8 cellular contexts compared by ENCODE assay signal in the genomic region with DNA sequence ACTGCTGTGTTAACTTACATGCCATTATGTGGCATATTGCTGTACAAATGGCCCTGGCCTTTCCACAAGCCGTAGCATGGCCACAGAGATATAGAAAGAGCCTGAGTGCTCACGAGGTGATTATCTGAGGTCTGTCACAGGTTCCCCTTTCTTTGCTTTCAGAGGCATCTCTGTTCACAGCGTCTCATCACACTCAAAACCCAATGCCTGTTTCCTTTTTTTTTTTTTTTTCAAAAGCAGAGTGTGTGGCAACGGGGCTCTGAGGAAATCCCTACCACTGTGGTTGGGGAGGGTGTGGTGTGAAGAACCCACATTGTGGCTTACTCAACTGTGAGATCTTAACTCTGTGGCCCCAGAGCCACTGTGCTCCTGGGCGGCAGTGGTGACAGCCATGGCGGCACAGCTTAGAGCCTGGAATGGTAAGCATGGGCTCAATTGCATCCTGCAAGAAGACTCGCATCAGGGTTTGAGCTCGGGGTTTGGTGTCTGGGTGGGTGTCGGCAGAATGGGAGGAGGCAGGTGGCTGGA. TPM values are rescaled to one million over a fixed set of nuclear protein-coding genes. Genes with fewer than 3 reads are reported as not detected.
DNase-seq lines count a peak whose midpoint lies in the region; ATAC-seq and TF ChIP-seq lines count a peak whose summit lies in the region.

No MANE protein-coding gene starts in this region.

- H3K36me3 Mint-ChIP-seq in activated naive CD4-positive, alpha-beta T cell treated with anti-CD3 and anti-CD28 coated beads for 36 hours (ENCODE audit: low read depth) = no peaks in the 10 kb centered on the region

- H3K27ac Mint-ChIP-seq in activated naive CD4-positive, alpha-beta T cell treated with anti-CD3 and anti-CD28 coated beads for 36 hours = no peak overlapping the region

- intact Hi-C loops in activated naive CD4-positive, alpha-beta T cell treated with anti-CD3 and anti-CD28 coated beads for 36 hours (cut with micrococcal nuclease) = loop anchor here (1.0 to 2.0 kb wide), 3 partner anchors 20 to 82 kb away; no protein-coding TSS in a partner anchor
- intact Hi-C loops in ovary (cut with DNase I) = no loop called here

- CTCF ChIA-PET in activated naive CD4-positive, alpha-beta T cell treated with anti-CD3 and anti-CD28 coated beads for 36 hours (lab: Charles Lee) = no interaction called here

- no peak for TF ChIP-seq EP300 in ovary (IDR thresholded peaks at IDR 0.05)

- peak; percentile 85 for DNase-seq in SKM-1 treated with dmso at 0.1 percent for 144 hours (lab: John Stamatoyannopoulos, UW; ENCODE audit: unreplicated experiment)
- peak; percentile 77 for DNase-seq in activated naive CD4-positive, alpha-beta T cell treated with anti-CD3 and anti-CD28 coated beads for 36 hours
- peak in 3 of 4 experiments; percentile 10 to 31 (median 19) for DNase-seq in stimulated activated CD4-positive, alpha-beta T cell treated with anti-CD3 and anti-CD28 coated beads, Interleukin-1b, Interleukin-23, amount 100 ng/mL, for 24 hours (ENCODE audit: low read depth in 4 of 4, low spot score in 1 of 4)
- DNase-seq in ovary = no peak
- DNase-seq in NCI-H82 treated with DMSO at 0.1 percent for 48 hours (lab: John Stamatoyannopoulos, UW; ENCODE audit: unreplicated experiment) = no peak
- DNase-seq in SHP77 (lab: John Stamatoyannopoulos, UW) = no peak

- no peak for TF ChIP-seq POLR2A in ovary (IDR thresholded peaks at IDR 0.05)

- peaks cover 31% of the 10 kb centered on the region for H3K4me1 Mint-ChIP-seq in activated naive CD4-positive, alpha-beta T cell treated with anti-CD3 and anti-CD28 coated beads for 36 hours (ENCODE audit: low read depth)

- H3K27me3 Mint-ChIP-seq in activated naive CD4-positive, alpha-beta T cell treated with anti-CD3 and anti-CD28 coated beads for 36 hours (ENCODE audit: low read depth) = peaks cover 17% of the 10 kb centered on the region

- no peaks in the 10 kb centered on the region for H3K9me3 Mint-ChIP-seq in activated naive CD4-positive, alpha-beta T cell treated with anti-CD3 and anti-CD28 coated beads for 36 hours

- H3K4me1 ChIP-seq in ovary (ENCODE audit: insufficient read depth) = no peaks in the 10 kb centered on the region

- ATAC-seq in GM18517 (IDR thresholded peaks at IDR 0.05; ENCODE audit: unreplicated experiment) = peak; percentile 78
- peak; percentile 70 for ATAC-seq in HG02870 (IDR thresholded peaks at IDR 0.05; ENCODE audit: unreplicated experiment)

- H3K27me3 ChIP-seq in ovary = no peaks in the 10 kb centered on the region

- no peak overlapping the region for H3K4me3 Mint-ChIP-seq in activated naive CD4-positive, alpha-beta T cell treated with anti-CD3 and anti-CD28 coated beads for 36 hours

- H3K9me3 ChIP-seq in ovary = no peaks in the 10 kb centered on the region

- no peak for TF ChIP-seq CTCF in ovary (IDR thresholded peaks at IDR 0.05)

- no peak overlapping the region for H3K27ac ChIP-seq in ovary

- 82 to 86% (median 84%) methylated on average over 9 of the region's 9 CpGs for WGBS in ovary, 3 donors

- H3K4me3 ChIP-seq in ovary = no peak overlapping the region

- no peaks in the 10 kb centered on the region for H3K36me3 ChIP-seq in ovary

RNA-seq across cellular contexts. Expression of a gene that starts 30.8 kb away (rescaled TPM):
- total RNA-seq in activated naive CD4-positive, alpha-beta T cell treated with anti-CD3 and anti-CD28 coated beads for 36 hours = under 1 TPM; 0.10 TPM
- total RNA-seq in ovary = 10 to 100 TPM in 5 of 7 donors, 1 to 10 TPM in 2; 3.6 to 17.6 (median 14.4) TPM
- 10 to 100 TPM in 1 of 2 donors, 1 to 10 TPM in 1; 6.4 to 16.2 TPM for polyA plus RNA-seq in ovary

Comparison
In these comparisons a context has a peak if more than half of its experiments do, and no peak if none do; other contexts are left out.
1. DNase-seq: peak in SKM-1 treated with dmso at 0.1 percent for 144 hours (single experiment), activated naive CD4-positive, alpha-beta T cell treated with anti-CD3 and anti-CD28 coated beads for 36 hours (single experiment) and stimulated activated CD4-positive, alpha-beta T cell treated with anti-CD3 and anti-CD28 coated beads, Interleukin-1b, Interleukin-23, amount 100 ng/mL, for 24 hours (3 of 4); none in ovary (0 of 5), NCI-H82 treated with DMSO at 0.1 percent for 48 hours (single experiment) and SHP77 (0 of 2).
2. RNA of a gene that starts 30.8 kb away (total RNA-seq): 3.6 to 17.6 TPM in ovary; 0.10 TPM in activated naive CD4-positive, alpha-beta T cell treated with anti-CD3 and anti-CD28 coated beads for 36 hours; every median in the first group is over 4 times any median in the second.